3 cellular contexts compared by ENCODE assay signal in genomic region chr22:35175392-35175791, GRCh38.
"Had no signal": no experiment of that assay in that cellular context is flagged by ENCODE, and none has a peak within 500 bp of the region (broad histone marks: within the 10 kb centered on the region; RNA-seq: fewer than 3 reads in every experiment).

No MANE protein-coding gene starts in this region.

- H3K4me3 ChIP-seq: GM12878 had no signal

- ATAC-seq: GM12878 had no signal

- DNase-seq: GDM1, GF-D8 had no signal
